ENCODE assay signal across 8 cellular contexts in the genomic region with DNA sequence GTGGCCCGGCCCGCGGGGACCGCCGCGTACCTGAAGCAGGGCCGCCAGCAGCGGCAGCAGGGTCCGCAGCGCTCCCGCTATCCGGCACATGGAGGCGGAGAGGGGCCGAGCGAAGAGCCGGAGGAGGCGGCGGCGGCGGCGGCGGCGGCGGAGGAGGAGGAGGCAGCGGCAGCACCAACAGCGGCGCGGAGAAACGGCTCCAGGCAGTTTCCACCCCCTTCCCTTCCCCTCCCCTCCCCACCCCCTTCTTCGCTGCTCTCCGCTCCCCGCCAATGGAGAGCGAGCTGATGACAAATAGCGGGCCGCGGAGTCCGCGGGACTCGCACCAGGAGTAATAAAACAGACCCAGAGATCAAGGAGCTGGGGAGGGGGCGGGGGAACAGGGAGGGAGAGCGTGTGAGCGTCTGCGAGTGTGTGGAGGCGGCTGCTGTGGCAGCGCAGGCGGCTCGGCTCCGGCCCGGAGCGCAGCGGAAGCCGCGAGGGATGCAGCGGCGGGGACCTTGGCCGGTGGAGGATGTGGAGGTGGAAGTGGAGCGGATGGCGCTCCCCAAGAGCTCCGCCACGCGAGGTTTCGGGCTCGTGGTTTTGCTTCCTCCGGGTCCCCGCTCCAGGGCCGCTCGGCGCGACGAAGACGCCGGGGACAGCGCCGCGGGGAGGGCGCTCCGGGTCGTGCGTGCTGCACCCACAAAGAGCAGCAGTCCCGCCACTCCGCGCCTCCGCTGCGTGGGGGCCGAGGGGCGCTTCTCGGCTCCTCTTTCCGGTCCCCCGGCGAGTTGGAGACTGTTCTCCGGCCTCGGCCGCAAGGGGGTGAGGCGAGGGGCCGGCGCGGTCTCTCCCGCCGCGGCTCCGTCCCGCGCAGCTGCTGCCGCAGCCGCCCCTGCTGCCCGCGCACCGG.
DNase-seq lines count a peak whose midpoint lies in the region; ATAC-seq lines count a peak whose summit lies in the region.

A gene (minus strand): TSS at position 198 of the 895 bp plus-strand sequence. CDS start 108 bp downstream, at position 90.

- peak within 1 kb of the TSS; percentile 81 for H3K27ac ChIP-seq in cingulate gyrus (ENCODE audit: low read depth, low read length)

- no peak within 1 kb of the TSS for H3K27ac Mint-ChIP-seq in stimulated activated effector memory CD8-positive, alpha-beta T cell treated with anti-CD3 and anti-CD28 coated beads, Interleukin-12 subunit alpha, Interleukin-12 subunit beta, amount 100 ng/mL, for 72 hours

- ATAC-seq in stimulated activated effector memory CD8-positive, alpha-beta T cell treated with anti-CD3 and anti-CD28 coated beads, Interleukin-12 subunit alpha, Interleukin-12 subunit beta, amount 100 ng/mL, for 72 hours = peak; percentile 55
- ATAC-seq in GM21723 (IDR thresholded peaks at IDR 0.05; ENCODE audit: unreplicated experiment) = no peak

- H3K4me1 Mint-ChIP-seq in stimulated activated effector memory CD8-positive, alpha-beta T cell treated with anti-CD3 and anti-CD28 coated beads, Interleukin-12 subunit alpha, Interleukin-12 subunit beta, amount 100 ng/mL, for 72 hours = peaks cover 11% of the 10 kb centered on the region

- DNase-seq in ELR (ENCODE audit: low read depth) = peak; percentile 88
- peak; percentile 72 for DNase-seq in HuH-7.5 (ENCODE audit: low spot score)
- peak; percentile 89 to 95 for DNase-seq in SHP77 (lab: John Stamatoyannopoulos, UW)
- DNase-seq in kidney tubule cell (ENCODE audit: low spot score) = peak; percentile 94
- no peak for DNase-seq in stimulated activated effector memory CD8-positive, alpha-beta T cell treated with anti-CD3 and anti-CD28 coated beads, Interleukin-12 subunit alpha, Interleukin-12 subunit beta, amount 100 ng/mL, for 72 hours (ENCODE audit: low spot score in 2 of 2)
- no peak for DNase-seq in activated effector memory CD4-positive, alpha-beta T cell treated with anti-CD3 and anti-CD28 coated beads, Interleukin-2, amount 50 U/mL, for 16 hours

- no peaks in the 10 kb centered on the region for H3K36me3 Mint-ChIP-seq in stimulated activated effector memory CD8-positive, alpha-beta T cell treated with anti-CD3 and anti-CD28 coated beads, Interleukin-12 subunit alpha, Interleukin-12 subunit beta, amount 100 ng/mL, for 72 hours

- H3K9me3 Mint-ChIP-seq in stimulated activated effector memory CD8-positive, alpha-beta T cell treated with anti-CD3 and anti-CD28 coated beads, Interleukin-12 subunit alpha, Interleukin-12 subunit beta, amount 100 ng/mL, for 72 hours = peaks cover 8% of the 10 kb centered on the region

- H3K4me3 Mint-ChIP-seq in stimulated activated effector memory CD8-positive, alpha-beta T cell treated with anti-CD3 and anti-CD28 coated beads, Interleukin-12 subunit alpha, Interleukin-12 subunit beta, amount 100 ng/mL, for 72 hours = peak within 1 kb of the TSS; percentile 57

Comparison
In these comparisons a context has a peak if more than half of its experiments do, and no peak if none do; other contexts are left out.
1. DNase-seq: peak in ELR (single experiment), HuH-7.5 (single experiment), SHP77 (2 of 2) and kidney tubule cell (single experiment); none in stimulated activated effector memory CD8-positive, alpha-beta T cell treated with anti-CD3 and anti-CD28 coated beads, Interleukin-12 subunit alpha, Interleukin-12 subunit beta, amount 100 ng/mL, for 72 hours (0 of 2) and activated effector memory CD4-positive, alpha-beta T cell treated with anti-CD3 and anti-CD28 coated beads, Interleukin-2, amount 50 U/mL, for 16 hours (single experiment).